ENCODE assay signal across 30 cellular contexts in the genomic region with DNA sequence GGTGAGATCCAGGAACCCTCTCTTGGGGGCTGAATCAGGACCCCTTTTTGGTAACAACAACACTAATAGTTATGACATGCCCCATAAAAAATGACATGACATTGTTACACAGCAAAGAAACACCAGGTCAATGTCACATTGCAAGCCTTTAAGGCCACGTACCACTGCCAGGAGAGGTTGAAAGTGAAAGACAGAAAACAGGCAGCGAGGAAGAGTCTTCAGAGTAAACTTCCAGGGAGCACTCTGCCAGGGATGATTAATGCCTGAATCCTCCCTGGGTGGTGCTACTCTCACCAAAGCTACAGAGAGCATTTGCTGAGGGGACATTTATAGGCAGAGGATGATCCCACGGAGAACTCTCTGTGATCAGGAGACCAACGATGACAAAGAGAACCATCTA.
"Had no signal": no experiment of that assay in that cellular context is flagged by ENCODE, and none has a peak within 500 bp of the region (broad histone marks: within the 10 kb centered on the region; RNA-seq: fewer than 3 reads in every experiment).

No MANE protein-coding gene starts in this region.

- DNase-seq: Kasumi-1, KBM-7, NCI-H1048, NCI-H1092 treated with DMSO at 0.1 percent for 48 hours, NCI-H1105 treated with DMSO at 0.1 percent for 48 hours, NCI-H1417, NCI-H1436, NCI-H146, NCI-H1694, NCI-H187, NCI-H1930, NCI-H2029 treated with DMSO at 0.1 percent for 48 hours, NCI-H2081 treated with DMSO at 0.1 percent for 48 hours, NCI-H2107, NCI-H2171, NCI-H226, NCI-H446 treated with DMSO at 0.1 percent for 48 hours, NCI-H510A, NCI-H524, NCI-H526, NCI-H69, NCI-H748 treated with DMSO at 0.1 percent for 48 hours, NCI-H82, PC-9, Right ventricle myocardium superior, RPMI8226, SHP77 treated with DMSO at 0.1 percent for 48 hours, SK-N-SH had no signal

- H3K27me3 ChIP-seq: SJSA1 had no signal

- H3K9ac ChIP-seq: SK-N-SH had no signal

- H3K4me2 ChIP-seq: PC-9, SK-N-SH had no signal

- H2AFZ ChIP-seq: PC-9 had no signal

- H3K4me1 ChIP-seq: SJSA1 had no signal

- H3K9me3 ChIP-seq: SK-N-SH had no signal

- H3K36me3 ChIP-seq: SJSA1 had no signal

- ATAC-seq: Panc1 had no signal

- H3K4me3 ChIP-seq: PC-9, SJSA1 had no signal

- H3K27ac ChIP-seq: PC-9, SJSA1 had no signal
